Comparison of ENCODE assay signal across 8 cellular contexts in genomic region chr2:30230855-30231725, GRCh38. TPM values are rescaled to one million over a fixed set of nuclear protein-coding genes. Genes with fewer than 3 reads are reported as not detected.
DNase-seq lines count a peak whose midpoint lies in the region; ATAC-seq and TF ChIP-seq lines count a peak whose summit lies in the region.

Gene LBH (plus strand): TSS chr2:30231534. CDS start chr2:30231739, 205 bp downstream.

- H3K27me3 ChIP-seq in psoas muscle (ENCODE audit: insufficient read depth in 3 of 3, low read length in 2 of 3), result peaks cover 0 to 41% (median 18%) of the 10 kb centered on the region in 3 donors

- WGBS in psoas muscle, 3 donors, result 1 to 4% (median 3%) methylated on average over 77 to 95 of the region's 95 CpGs
- under 1% methylated on average over 95 of the region's 95 CpGs for WGBS in urinary bladder

- H3K4me1 ChIP-seq in psoas muscle (peaks cover 13% of the 10 kb centered on the region), urinary bladder (ENCODE audit: insufficient read depth) (no peaks in the 10 kb centered on the region)

- peaks cover 54% of the 10 kb centered on the region for H3K4me1 Mint-ChIP-seq in T-helper 1 cell treated with Interleukin-12 subunit alpha and Interleukin-12 subunit beta and Interleukin-4 antibody, amounts not matched to agents 30 μg/mL and 1 μg/mL, for 36 hours (ENCODE audit: low read depth)

- TF ChIP-seq CTCF in psoas muscle (IDR thresholded peaks at IDR 0.05), result no peak

- H3K27ac ChIP-seq in psoas muscle (peak within 1 kb of the TSS; percentile 62), urinary bladder (ENCODE audit: low read depth) (peak within 1 kb of the TSS; percentile 86)

- ATAC-seq in GM21717 (IDR thresholded peaks at IDR 0.05; ENCODE audit: unreplicated experiment), result peak; percentile 41
- ATAC-seq in left ventricle myocardium superior, result peak; percentile 85
- peak; percentile 71 to 87 (median 78) for ATAC-seq in psoas muscle

- intact Hi-C loops in left ventricle myocardium superior (cut with micrococcal nuclease), result loop anchor here (10.0 kb wide), 1 partner anchor 124 kb away; no protein-coding TSS in a partner anchor
- intact Hi-C loops in psoas muscle (cut with DNase I), result loop anchor here in 1 of 2 donors (10.0 kb wide), 2 partner anchors 114 to 184 kb away; no protein-coding TSS in a partner anchor

- peaks cover 21% of the 10 kb centered on the region for H3K36me3 Mint-ChIP-seq in T-helper 1 cell treated with Interleukin-12 subunit alpha and Interleukin-12 subunit beta and Interleukin-4 antibody, amounts not matched to agents 30 μg/mL and 1 μg/mL, for 36 hours (ENCODE audit: low read depth)

- DNase-seq in DMS53 treated with DMSO at 0.1 percent for 48 hours (lab: John Stamatoyannopoulos, UW; ENCODE audit: unreplicated experiment), result peak; percentile 16
- peak; percentile 62 for DNase-seq in LoVo (ENCODE audit: low spot score)
- peak; percentile 61 for DNase-seq in amniotic epithelial cell (ENCODE audit: low read depth)
- DNase-seq in left ventricle myocardium superior, result peak; percentile 94
- peak; percentile 80 to 87 for DNase-seq in psoas muscle

- H3K9me3 Mint-ChIP-seq in T-helper 1 cell treated with Interleukin-12 subunit alpha and Interleukin-12 subunit beta and Interleukin-4 antibody, amounts not matched to agents 30 μg/mL and 1 μg/mL, for 36 hours, result no peaks in the 10 kb centered on the region

- H3K27ac Mint-ChIP-seq in T-helper 1 cell treated with Interleukin-12 subunit alpha and Interleukin-12 subunit beta and Interleukin-4 antibody, amounts not matched to agents 30 μg/mL and 1 μg/mL, for 36 hours, result peak within 1 kb of the TSS; percentile 76

- peak within 1 kb of the TSS; percentile 83 for H3K4me3 Mint-ChIP-seq in T-helper 1 cell treated with Interleukin-12 subunit alpha and Interleukin-12 subunit beta and Interleukin-4 antibody, amounts not matched to agents 30 μg/mL and 1 μg/mL, for 36 hours

- H3K9me3 ChIP-seq in psoas muscle, result no peaks in the 10 kb centered on the region

- H3K4me3 ChIP-seq in psoas muscle (peak within 1 kb of the TSS; percentile 72), urinary bladder (ENCODE audit: low read depth, low read length) (peak within 1 kb of the TSS; percentile 67)

- peaks cover 7% of the 10 kb centered on the region for H3K27me3 Mint-ChIP-seq in T-helper 1 cell treated with Interleukin-12 subunit alpha and Interleukin-12 subunit beta and Interleukin-4 antibody, amounts not matched to agents 30 μg/mL and 1 μg/mL, for 36 hours (ENCODE audit: low read depth)

- no peaks in the 10 kb centered on the region for H3K36me3 ChIP-seq in psoas muscle (ENCODE audit: insufficient read depth in 1 of 2, low read depth in 1 of 2)
- no peaks in the 10 kb centered on the region for H3K36me3 ChIP-seq in urinary bladder (ENCODE audit: insufficient read depth)

RNA-seq across cellular contexts. Expression of gene LBH, which starts in this region (rescaled TPM):
- total RNA-seq in left ventricle myocardium superior, result 129 TPM
- 10 to 100 TPM; 11.1 to 15.5 (median 14.2) TPM for total RNA-seq in psoas muscle
- 10 to 100 TPM in 1 of 3 donors, 1 to 10 TPM in 2; 6.5 to 10.5 (median 9.7) TPM for polyA plus RNA-seq in psoas muscle
- total RNA-seq in urinary bladder, result 48.9 TPM
- polyA plus RNA-seq in urinary bladder, result 39.4 TPM

Comparison
In these comparisons a context has a peak if more than half of its experiments do, and no peak if none do; other contexts are left out.
1. Peak in every context shown above with its lines: DNase-seq, ATAC-seq, H3K4me3 ChIP-seq and H3K27ac ChIP-seq.
2. DNase-seq: peak in every context shown above with its lines; median percentile 94 in left ventricle myocardium superior; 84 in psoas muscle; 62 in LoVo; 61 in amniotic epithelial cell; 16 in DMS53 treated with DMSO at 0.1 percent for 48 hours.